20 cellular contexts compared by ENCODE assay signal in genomic region chr17:60328679-60329078, GRCh38.
A peak's percentile ranks its signal among the peaks of the same experiment; 100 is the strongest.
DNase-seq lines count a peak whose midpoint lies in the region; ATAC-seq and TF ChIP-seq lines count a peak whose summit lies in the region.
"Had no signal": no experiment of that assay in that cellular context is flagged by ENCODE, and none has a peak within 500 bp of the region (broad histone marks: within the 10 kb centered on the region; RNA-seq: fewer than 3 reads in every experiment).

No MANE protein-coding gene starts in this region.

- DNase-seq in activated CD4-positive, alpha-beta T cell treated with anti-CD3 and anti-CD28 coated beads, Interleukin-2, amount 10 ng/mL, durations not matched to agents 24 days and 14 days = peak; percentile 47
- no peak for DNase-seq in activated CD4-positive, alpha-beta T cell treated with anti-CD3 and anti-CD28 coated beads for 1 hour
- peak in 5 of 10 donors; percentile 25 to 75 (median 47) for DNase-seq in dorsolateral prefrontal cortex
- DNase-seq in mesenchymal stem cell = no peak
- DNase-seq in left ventricle myocardium inferior = no peak
- no peak for DNase-seq in posterior vena cava (ENCODE audit: low spot score)
- DNase-seq: Caco-2; NCI-H1092 treated with DMSO at 0.1 percent for 48 hours; NCI-H1694 treated with DMSO at 0.1 percent for 48 hours; NCI-H2171 treated with DMSO at 0.1 percent for 48 hours; NCI-H524; NK-92 treated with Interleukin-12 subunit alpha and Interleukin-12 subunit beta, amount 100 ng/mL, for 24 hours; PC-3 had no signal

- peaks cover 10% of the 10 kb centered on the region for H3K4me1 Mint-ChIP-seq in activated CD4-positive, alpha-beta T cell treated with anti-CD3 and anti-CD28 coated beads, Interleukin-2, amount 10 ng/mL, durations not matched to agents 24 days and 14 days

- ATAC-seq in GM18861 (IDR thresholded peaks at IDR 0.05; ENCODE audit: unreplicated experiment) (no peak), HG03342 (IDR thresholded peaks at IDR 0.05; ENCODE audit: unreplicated experiment) (no peak)
- ATAC-seq: PC-3 had no signal

- H3K27me3 ChIP-seq in dorsolateral prefrontal cortex = no peaks in the 10 kb centered on the region
- no peaks in the 10 kb centered on the region for H3K27me3 ChIP-seq in mesenchymal stem cell (ENCODE audit: control insufficient read depth in 1 of 2, insufficient read depth in 1 of 2, low read length in 2 of 2)
- H3K27me3 ChIP-seq in left ventricle myocardium inferior (ENCODE audit: low read depth) = no peaks in the 10 kb centered on the region

- no peak overlapping the region for H2BK15ac ChIP-seq in mesenchymal stem cell (ENCODE audit: low read depth, poor library complexity, severe bottlenecking)

- peak overlapping the region in 1 of 2 experiments; percentile 10 for H3K23ac ChIP-seq in mesenchymal stem cell (ENCODE audit: low read length in 2 of 2)

- H3K4me3 Mint-ChIP-seq in activated CD4-positive, alpha-beta T cell treated with anti-CD3 and anti-CD28 coated beads, Interleukin-2, amount 10 ng/mL, durations not matched to agents 24 days and 14 days = no peak overlapping the region
- H3K4me3 Mint-ChIP-seq: CD14-positive monocyte had no signal

- H3K4me3 ChIP-seq in dorsolateral prefrontal cortex (no peak overlapping the region), mesenchymal stem cell (ENCODE audit: insufficient read depth in 1 of 2, low read depth in 1 of 2, low read length in 2 of 2) (peak overlapping the region in 1 of 2 experiments; percentile 20), left ventricle myocardium inferior (no peak overlapping the region)
- H3K4me3 ChIP-seq: A549, SK-N-MC had no signal

- 86% methylated on average over 6 of the region's 9 CpGs for WGBS in mesenchymal stem cell

- TF ChIP-seq CTCF in dorsolateral prefrontal cortex (IDR thresholded peaks at IDR 0.05 in 54 of 56, conservative IDR thresholded peaks at IDR 0.05 in 2 of 56; ENCODE audit: low read depth in 1 of 56, partially characterized antibody in 56 of 56) = no peak
- no peak for TF ChIP-seq CTCF in left ventricle myocardium inferior (IDR thresholded peaks at IDR 0.05; ENCODE audit: borderline replicate concordance)

- H3K27ac ChIP-seq in dorsolateral prefrontal cortex = peak overlapping the region in 56 of 59 donors; percentile 8 to 93 (median 83)
- no peak overlapping the region for H3K27ac ChIP-seq in mesenchymal stem cell (ENCODE audit: low read length, poor library complexity, severe bottlenecking)
- H3K27ac ChIP-seq in left ventricle myocardium inferior (replicated peaks) = no peak overlapping the region
- H3K27ac ChIP-seq: A549, HL-60, KMS-11, SK-N-MC had no signal

- H3K14ac ChIP-seq in mesenchymal stem cell (ENCODE audit: low read length in 2 of 2) = peak overlapping the region in 1 of 2 experiments; percentile 44

- H3K4me2 ChIP-seq in mesenchymal stem cell (ENCODE audit: low read length, poor library complexity, severe bottlenecking) = no peak overlapping the region
- H3K4me2 ChIP-seq: A549, KMS-11 had no signal

- H3K27ac Mint-ChIP-seq in activated CD4-positive, alpha-beta T cell treated with anti-CD3 and anti-CD28 coated beads, Interleukin-2, amount 10 ng/mL, durations not matched to agents 24 days and 14 days = no peak overlapping the region

- H3K27me3 Mint-ChIP-seq in activated CD4-positive, alpha-beta T cell treated with anti-CD3 and anti-CD28 coated beads, Interleukin-2, amount 10 ng/mL, durations not matched to agents 24 days and 14 days = no peaks in the 10 kb centered on the region

- H2BK5ac ChIP-seq in mesenchymal stem cell (ENCODE audit: low read depth, low read length, poor library complexity, severe bottlenecking) = no peak overlapping the region

- H3K4me1 ChIP-seq in mesenchymal stem cell (ENCODE audit: control insufficient read depth, insufficient read depth, low read depth, low read length) = peaks cover 4% of the 10 kb centered on the region
- no peaks in the 10 kb centered on the region for H3K4me1 ChIP-seq in left ventricle myocardium inferior

- H3K36me3 ChIP-seq in mesenchymal stem cell (ENCODE audit: control insufficient read depth in 1 of 2, insufficient read depth in 2 of 2, low read depth in 1 of 2, low read length in 2 of 2) (peaks cover 18 to 23% of the 10 kb centered on the region in 2 experiments), left ventricle myocardium inferior (peaks cover 17% of the 10 kb centered on the region)

- H3K36me3 Mint-ChIP-seq in activated CD4-positive, alpha-beta T cell treated with anti-CD3 and anti-CD28 coated beads, Interleukin-2, amount 10 ng/mL, durations not matched to agents 24 days and 14 days (ENCODE audit: low read depth) = peaks cover 11% of the 10 kb centered on the region

- peaks cover 32% of the 10 kb centered on the region for H3K79me1 ChIP-seq in mesenchymal stem cell (replicated peaks; ENCODE audit: low read length, poor library complexity, severe bottlenecking)

- H3K18ac ChIP-seq in mesenchymal stem cell (ENCODE audit: low read depth in 1 of 2, low read length in 2 of 2) = peak overlapping the region; percentile 4 to 9

- no peak overlapping the region for H3K4ac ChIP-seq in mesenchymal stem cell (ENCODE audit: low read depth in 1 of 2, low read length in 2 of 2)

- no peak overlapping the region for H2AFZ ChIP-seq in mesenchymal stem cell (ENCODE audit: low read depth, low read length)

- H3K9me3 Mint-ChIP-seq in activated CD4-positive, alpha-beta T cell treated with anti-CD3 and anti-CD28 coated beads, Interleukin-2, amount 10 ng/mL, durations not matched to agents 24 days and 14 days = no peaks in the 10 kb centered on the region

- no peak overlapping the region for H3K9ac ChIP-seq in mesenchymal stem cell (ENCODE audit: low read length)
- H3K9ac ChIP-seq: KMS-11 had no signal

- no peak overlapping the region for H2BK12ac ChIP-seq in mesenchymal stem cell (ENCODE audit: low read length in 2 of 2)

- H2AK5ac ChIP-seq in mesenchymal stem cell (ENCODE audit: low read length, severe bottlenecking) = no peak overlapping the region

- intact Hi-C loops in activated CD4-positive, alpha-beta T cell treated with anti-CD3 and anti-CD28 coated beads, Interleukin-2, amount 10 ng/mL, durations not matched to agents 24 days and 14 days (cut with micrococcal nuclease) = no loop called here
- intact Hi-C loops in dorsolateral prefrontal cortex (cut with DNase I) (loop anchor here in 1 of 2 donors (10.0 kb wide), 1 partner anchor 66 kb away; the partner anchor contains the start of gene USP32), left ventricle myocardium inferior (cut with micrococcal nuclease) (no loop called here), posterior vena cava (cut with DNase I) (no loop called here)

- peak overlapping the region; percentile 90 for H4K91ac ChIP-seq in mesenchymal stem cell (ENCODE audit: low read length)

- no peak overlapping the region for H2BK120ac ChIP-seq in mesenchymal stem cell (ENCODE audit: low read depth, low read length)

- no peaks in the 10 kb centered on the region for H3K9me3 ChIP-seq in mesenchymal stem cell (ENCODE audit: control insufficient read depth, low read length)
- H3K9me3 ChIP-seq in left ventricle myocardium inferior (replicated peaks) = no peaks in the 10 kb centered on the region
- H3K9me3 ChIP-seq: A549, Caco-2 had no signal

- peak overlapping the region; percentile 64 for H4K8ac ChIP-seq in mesenchymal stem cell (ENCODE audit: low read length)

Comparison
In these comparisons a context has a peak if more than half of its experiments do, and no peak if none do; other contexts are left out.
1. H3K27ac ChIP-seq: peak in dorsolateral prefrontal cortex (56 of 59); none in mesenchymal stem cell (single experiment) and left ventricle myocardium inferior (single experiment).